Comparison of ENCODE assay signal across 9 cellular contexts in genomic region chr19:18465214-18465963, GRCh38. TPM values are rescaled to one million over a fixed set of nuclear protein-coding genes. Genes with fewer than 3 reads are reported as not detected.
A peak's percentile ranks its signal among the peaks of the same experiment; 100 is the strongest.
DNase-seq lines count a peak whose midpoint lies in the region; ATAC-seq and TF ChIP-seq lines count a peak whose summit lies in the region.
"Had no signal": no experiment of that assay in that cellular context is flagged by ENCODE, and none has a peak within 500 bp of the region (broad histone marks: within the 10 kb centered on the region; RNA-seq: fewer than 3 reads in every experiment).

No MANE protein-coding gene starts in this region.

- no peak for TF ChIP-seq POLR2A in IMR-90 (IDR thresholded peaks at IDR 0.05; ENCODE audit: low read depth, low read length)
- TF ChIP-seq POLR2A in right lobe of liver (IDR thresholded peaks at IDR 0.05): no peak

- peak overlapping the region; percentile 72; the same call in 1 of the 2 replicates for H3K27ac ChIP-seq in IMR-90 (ENCODE audit: insufficient read depth, low read length)
- peak overlapping the region; percentile 98 for H3K27ac ChIP-seq in angular gyrus (ENCODE audit: low read depth, low read length)
- H3K27ac ChIP-seq in right lobe of liver: peak overlapping the region; percentile 11 to 70 (median 47)
- peak overlapping the region; percentile 81 for H3K27ac ChIP-seq in stomach smooth muscle (ENCODE audit: low read length)

- H3K4me3 ChIP-seq in IMR-90 (ENCODE audit: insufficient read depth, low read depth, low read length): no peak overlapping the region
- H3K4me3 ChIP-seq in right lobe of liver: no peak overlapping the region
- H3K4me3 ChIP-seq in stomach smooth muscle (ENCODE audit: low read length in 2 of 2): peak overlapping the region; percentile 46 to 60

- peak overlapping the region; percentile 76; the same call in 1 of the 2 replicates for H3K23ac ChIP-seq in IMR-90 (ENCODE audit: low read depth, low read length)

- no peaks in the 10 kb centered on the region for H3K9me3 ChIP-seq in IMR-90 (ENCODE audit: control insufficient read depth, insufficient read depth, low read length)
- no peaks in the 10 kb centered on the region for H3K9me3 ChIP-seq in right lobe of liver
- no peaks in the 10 kb centered on the region for H3K9me3 ChIP-seq in stomach smooth muscle (ENCODE audit: control insufficient read depth in 2 of 2, low read length in 2 of 2)

- dilution Hi-C loops in IMR-90 (cut with HindIII; ENCODE audit: low sequenced_read_pairs, unreplicated experiment): no loop called here

- in situ Hi-C loops in IMR-90 (cut with MboI; ENCODE audit: low sequenced_read_pairs): no loop called here

- POLR2A ChIA-PET in IMR-90 (lab: Charles Lee; ENCODE audit: unreplicated experiment): interaction anchor here (1.0 kb wide), 1 partner anchor 12 kb away, joined by 3 read pairs; no protein-coding TSS in a partner anchor

- H3K36me3 ChIP-seq in IMR-90 (ENCODE audit: control insufficient read depth, insufficient read depth, low read length): peaks cover 24% of the 10 kb centered on the region
- peaks cover 2 to 17% (median 6%) of the 10 kb centered on the region in 4 donors for H3K36me3 ChIP-seq in right lobe of liver
- H3K36me3 ChIP-seq in stomach smooth muscle (ENCODE audit: control insufficient read depth in 2 of 2, insufficient read depth in 2 of 2, low read length in 2 of 2): peaks cover 8 to 12% of the 10 kb centered on the region in 2 donors

- 0 out of 3 replicates have a peak overlapping the region, but pooled peaks have one; percentile 15 for H2BK15ac ChIP-seq in IMR-90 (ENCODE audit: low read depth, low read length)

- peaks cover 19 to 96% of the 10 kb centered on the region in 2 experiments for H3K79me1 ChIP-seq in IMR-90 (ENCODE audit: low read depth in 1 of 2, low read length in 2 of 2)

- peak overlapping the region; percentile 64 for H3K4ac ChIP-seq in IMR-90 (ENCODE audit: low read depth, low read length)

- H2BK120ac ChIP-seq in IMR-90 (ENCODE audit: low read depth, low read length): peak overlapping the region; percentile 58; the same call in 1 of the 2 replicates

- 98% methylated on average over 7 of the region's 30 CpGs; no CpG with 5 or more reads in 1 of the 2 experiments for WGBS in IMR-90 (ENCODE audit: extremely low coverage in 2 of 2, insufficient read length in 1 of 2), 2 experiments
- 53% methylated on average over 4 of the region's 30 CpGs for WGBS in right lobe of liver (ENCODE audit: insufficient coverage, low coverage, low lambda C conversion rate, missing lambda C conversion rate)

- peak overlapping the region; percentile 10; the same call in 1 of the 2 replicates for H2BK20ac ChIP-seq in IMR-90 (ENCODE audit: low read depth, low read length)

- H4K5ac ChIP-seq in IMR-90 (ENCODE audit: low read depth, low read length): no peak overlapping the region

- H3K18ac ChIP-seq in IMR-90 (ENCODE audit: low read depth, low read length): no peak overlapping the region; the same call in 1 of the 2 replicates

- H3K4me1 ChIP-seq in IMR-90 (ENCODE audit: control insufficient read depth, insufficient read depth, low read length): peaks cover 33% of the 10 kb centered on the region
- H3K4me1 ChIP-seq in right lobe of liver: peaks cover 0 to 45% (median 24%) of the 10 kb centered on the region in 4 donors
- H3K4me1 ChIP-seq in stomach smooth muscle (ENCODE audit: control insufficient read depth, insufficient read depth, low read length): peaks cover 61% of the 10 kb centered on the region

- H3K56ac ChIP-seq in IMR-90 (ENCODE audit: extremely low read depth, insufficient read depth, low read length): no peak overlapping the region

- no peak for TF ChIP-seq RAD21 in IMR-90 (IDR thresholded peaks at IDR 0.05; ENCODE audit: low read length)

- 0 out of 4 replicates have a peak overlapping the region, but pooled peaks of 1 of the 2 experiments have one; percentile 20 for H4K8ac ChIP-seq in IMR-90 (ENCODE audit: low read depth in 2 of 2, low read length in 2 of 2)

- intact Hi-C loops in IMR-90 (cut with micrococcal nuclease): loop anchor here (5.0 kb wide), 1 partner anchor 107 kb away; the partner anchor contains the start of gene UBA52
- intact Hi-C loops in right lobe of liver (cut with DNase I): no loop called here

- ATAC-seq in IMR-90 (ENCODE audit: low read depth) (no peak), right lobe of liver (no peak), GM19328 (IDR thresholded peaks at IDR 0.05; ENCODE audit: unreplicated experiment) (no peak)

- peaks cover 27% of the 10 kb centered on the region for H3K9me1 ChIP-seq in IMR-90 (ENCODE audit: insufficient read depth, low read length)

- H3K9ac ChIP-seq in IMR-90 (ENCODE audit: low read depth, low read length) (peak overlapping the region; percentile 5; the same call in 1 of the 2 replicates), stomach smooth muscle (ENCODE audit: low read length in 2 of 2) (peak overlapping the region; percentile 51 to 54)

- H2AK9ac ChIP-seq in IMR-90 (replicated peaks; ENCODE audit: low read depth, low read length, poor library complexity): peak overlapping the region; percentile 6

- DNase-seq in IMR-90 (no peak), right lobe of liver (no peak)
- no peak for DNase-seq in stimulated activated CD4-positive, alpha-beta T cell treated with anti-CD3 and anti-CD28 coated beads, Interleukin-4, amount 100 ng/mL, for 4 hours
- no peak for DNase-seq in activated T-cell treated with anti-CD3 and anti-CD28 coated beads, Interleukin-2, amount 50 U/mL, for 1 hour
- DNase-seq in stimulated activated CD4-positive, alpha-beta T cell treated with anti-CD3 and anti-CD28 coated beads, Interleukin-15, amount 100 ng/mL, for 24 hours: no peak
- DNase-seq: activated T-cell treated with anti-CD3 and anti-CD28 coated beads, Interleukin-2, amount 50 U/mL, for 24 hours had no signal

- peaks cover 93% of the 10 kb centered on the region for H4K20me1 ChIP-seq in IMR-90 (ENCODE audit: insufficient read depth, low read length)

- H2AK5ac ChIP-seq in IMR-90 (ENCODE audit: low read depth, low read length): peak overlapping the region; percentile 3; the same call in 1 of the 2 replicates

- H3K27me3 ChIP-seq in IMR-90 (ENCODE audit: control insufficient read depth, insufficient read depth, low read length) (no peaks in the 10 kb centered on the region), right lobe of liver (no peaks in the 10 kb centered on the region), stomach smooth muscle (ENCODE audit: control insufficient read depth in 1 of 2, insufficient read depth in 2 of 2, low read length in 2 of 2) (no peaks in the 10 kb centered on the region)

- no TSS peak for BruUV-seq in IMR-90 (replicated peaks; lab: Mats Ljungman, UMichigan)

- peak overlapping the region; percentile 65 for H2BK5ac ChIP-seq in IMR-90 (ENCODE audit: low read depth, low read length, poor library complexity, severe bottlenecking)

- peak overlapping the region; percentile 49; the same call in 1 of the 2 replicates for H3K14ac ChIP-seq in IMR-90 (replicated peaks; ENCODE audit: low read depth, low read length)

- no peak for TF ChIP-seq CTCF in IMR-90 (conservative IDR thresholded peaks at IDR 0.05; ENCODE audit: low read depth, low read length)
- no peak for TF ChIP-seq CTCF in right lobe of liver (IDR thresholded peaks at IDR 0.05)

- H3K4me2 ChIP-seq in IMR-90 (ENCODE audit: low read depth, low read length): no peak overlapping the region

- CTCF ChIA-PET in IMR-90 (lab: Yijun Ruan, JAX): interaction anchor here (0.6 to 4.1 kb wide), 3 partner anchors 13 to 176 kb away, joined by 3 to 21 read pairs (median 4); no protein-coding TSS in a partner anchor

- 0 out of 2 replicates have a peak overlapping the region, but pooled peaks have one; percentile 7 for H4K91ac ChIP-seq in IMR-90 (ENCODE audit: insufficient read depth, low read depth, low read length)

- peak overlapping the region; percentile 67 for H2AFZ ChIP-seq in IMR-90 (replicated peaks; ENCODE audit: low read length, poor library complexity)

TF ChIP-seq in IMR-90, 13 proteins besides CTCF, POLR2A, EP300 and RAD21:
- no peak for TF ChIP-seq CHD1 (IDR thresholded peaks at IDR 0.05; ENCODE audit: low read depth, low read length)
- no peak for TF ChIP-seq USF2 (IDR thresholded peaks at IDR 0.05; ENCODE audit: low read depth, low read length)
TF ChIP-seq in IMR-90: peak in this region for 0.

RNA-seq across cellular contexts. Expression of gene ISYNA1, which starts 27.5 kb away (rescaled TPM):
- total RNA-seq in IMR-90 (2012; rRNA removed) (3.4 and 3.9 TPM in 2 replicates), right lobe of liver (1 to 10 TPM; 6.5 to 8.3 (median 7.8) TPM)
- polyA plus RNA-seq in IMR-90 (2012; rRNA removed): 24.7 and 29.4 TPM in 2 replicates
- 12.2 and 29.5 TPM in 2 replicates for polyA plus RNA-seq in IMR-90 (2012; cell fraction: cytosol; rRNA removed)
- 118 and 248 TPM in 2 replicates for polyA plus RNA-seq in IMR-90 (2012; cell fraction: nucleus; rRNA removed; ENCODE audit: low replicate concordance)

RNA-seq across cellular contexts. Expression of gene SSBP4, which starts 46.2 kb away (rescaled TPM):
- total RNA-seq in IMR-90 (2012; rRNA removed) (13.3 and 14.9 TPM in 2 replicates), right lobe of liver (10 to 100 TPM; 12.8 to 23.9 (median 15.9) TPM)
- 39.7 and 48.1 TPM in 2 replicates for polyA plus RNA-seq in IMR-90 (2012; rRNA removed)
- polyA plus RNA-seq in IMR-90 (2012; cell fraction: cytosol; rRNA removed): 36.0 and 75.3 TPM in 2 replicates
- polyA plus RNA-seq in IMR-90 (2012; cell fraction: nucleus; rRNA removed; ENCODE audit: low replicate concordance): 110 and 323 TPM in 2 replicates

RNA-seq across cellular contexts. Expression of gene ELL, which starts 56.5 kb away (rescaled TPM):
- total RNA-seq in IMR-90 (2012; rRNA removed) (6.3 and 6.7 TPM in 2 replicates), right lobe of liver (10 to 100 TPM in 2 of 6 experiments, 1 to 10 TPM in 4; 5.3 to 11.9 (median 8.6) TPM)
- polyA plus RNA-seq in IMR-90 (2012; rRNA removed): 13.1 and 15.0 TPM in 2 replicates
- 6.3 and 15.8 TPM in 2 replicates for polyA plus RNA-seq in IMR-90 (2012; cell fraction: cytosol; rRNA removed)
- 23.8 and 42.6 TPM in 2 replicates for polyA plus RNA-seq in IMR-90 (2012; cell fraction: nucleus; rRNA removed; ENCODE audit: low replicate concordance)

Comparison
In these comparisons a context has a peak if more than half of its experiments do, and no peak if none do; other contexts are left out.
1. H3K27ac ChIP-seq: peak in every context shown above with its lines; median percentile 98 in angular gyrus; 81 in stomach smooth muscle; 72 in IMR-90; 47 in right lobe of liver.
2. H3K4me3 ChIP-seq: peak in stomach smooth muscle (2 of 2); none in IMR-90 (single experiment) and right lobe of liver (0 of 3).